20 cellular contexts compared by ENCODE assay signal in the genomic region with DNA sequence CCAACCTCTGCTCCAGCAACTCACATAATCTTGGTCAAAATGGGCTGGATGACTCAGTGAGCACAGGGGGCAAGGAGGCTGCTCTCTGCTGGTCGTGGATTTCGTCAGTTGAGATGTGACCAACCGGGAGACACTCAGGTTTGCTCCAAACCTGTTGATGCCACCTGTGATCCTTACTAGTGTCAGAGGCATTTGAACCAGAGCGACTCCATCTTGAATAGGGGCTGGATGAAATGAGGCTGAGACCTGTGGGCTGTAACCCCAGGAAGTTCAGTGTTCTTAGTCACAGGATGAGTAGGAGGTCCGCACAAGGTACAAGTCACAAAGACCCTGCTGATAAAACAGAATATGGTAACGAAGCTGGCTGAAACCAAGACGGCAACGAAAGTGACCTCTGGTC.
"Had no signal": no experiment of that assay in that cellular context is flagged by ENCODE, and none has a peak within 500 bp of the region (broad histone marks: within the 10 kb centered on the region; RNA-seq: fewer than 3 reads in every experiment).

No MANE protein-coding gene starts in this region.

- H3K27ac Mint-ChIP-seq: dendritic cell treated with granulocyte-macrophage colony-stimulating factor and Interleukin-4, amounts not matched to agents 40 ng/mL and 50 ng/mL, for 4 days; naive thymus-derived CD8-positive, alpha-beta T cell; stimulated activated naive B cell treated with anti-CD40 and anti-IgM and Interleukin-4, amounts not matched to agents 10 μg/mL and 1 μg/mL and 100 μg/mL, for 72 hours; stimulated activated naive CD8-positive, alpha-beta T cell treated with anti-CD3 and anti-CD28 coated beads, Interleukin-15, amount 100 ng/mL, for 72 hours had no signal

- H3K4me3 Mint-ChIP-seq: dendritic cell treated with granulocyte-macrophage colony-stimulating factor and Interleukin-4, amounts not matched to agents 40 ng/mL and 50 ng/mL, for 4 days; naive thymus-derived CD8-positive, alpha-beta T cell; stimulated activated naive B cell treated with anti-CD40 and anti-IgM and Interleukin-4, amounts not matched to agents 10 μg/mL and 1 μg/mL and 100 μg/mL, for 72 hours; stimulated activated naive CD8-positive, alpha-beta T cell treated with anti-CD3 and anti-CD28 coated beads, Interleukin-15, amount 100 ng/mL, for 72 hours had no signal

- H3K9me3 ChIP-seq: heart left ventricle, neutrophil, spleen, testis, tibial nerve, upper lobe of right lung had no signal

- H3K27ac ChIP-seq: heart left ventricle, neutrophil, spleen, testis, tibial nerve, upper lobe of right lung had no signal

- FAIRE-seq: islet of Langerhans had no signal

- H3K4me1 Mint-ChIP-seq: naive thymus-derived CD8-positive, alpha-beta T cell; stimulated activated naive CD8-positive, alpha-beta T cell treated with anti-CD3 and anti-CD28 coated beads, Interleukin-15, amount 100 ng/mL, for 72 hours had no signal

- H3K27me3 ChIP-seq: heart left ventricle, neutrophil, testis, tibial nerve had no signal

- H3K9me3 Mint-ChIP-seq: dendritic cell treated with granulocyte-macrophage colony-stimulating factor and Interleukin-4, amounts not matched to agents 40 ng/mL and 50 ng/mL, for 4 days; naive thymus-derived CD8-positive, alpha-beta T cell; stimulated activated naive B cell treated with anti-CD40 and anti-IgM and Interleukin-4, amounts not matched to agents 10 μg/mL and 1 μg/mL and 100 μg/mL, for 72 hours; stimulated activated naive CD8-positive, alpha-beta T cell treated with anti-CD3 and anti-CD28 coated beads, Interleukin-15, amount 100 ng/mL, for 72 hours had no signal

- H3K36me3 ChIP-seq: heart left ventricle, neutrophil, spleen, tibial nerve, upper lobe of right lung had no signal

- H3K36me3 Mint-ChIP-seq: naive thymus-derived CD8-positive, alpha-beta T cell; stimulated activated naive B cell treated with anti-CD40 and anti-IgM and Interleukin-4, amounts not matched to agents 10 μg/mL and 1 μg/mL and 100 μg/mL, for 72 hours had no signal

- ATAC-seq: heart left ventricle; naive thymus-derived CD8-positive, alpha-beta T cell; sciatic nerve; stimulated activated naive B cell treated with anti-CD40 and anti-IgM and Interleukin-4, amounts not matched to agents 10 μg/mL and 1 μg/mL and 100 μg/mL, for 72 hours; stimulated activated naive CD8-positive, alpha-beta T cell treated with anti-CD3 and anti-CD28 coated beads, Interleukin-15, amount 100 ng/mL, for 72 hours; upper lobe of right lung had no signal

- DNase-seq: effector CD4-positive, alpha-beta T cell; foreskin melanocyte; heart left ventricle; hypothalamus; kidney glomerular epithelial cell; mesendoderm; naive thymus-derived CD8-positive, alpha-beta T cell; spleen; stimulated activated CD4-positive, alpha-beta T cell treated with anti-CD3 and anti-CD28 coated beads, Interleukin-15, amount 100 ng/mL, for 24 hours; stimulated activated CD4-positive, alpha-beta T cell treated with anti-CD3 and anti-CD28 coated beads, Interleukin-1b, Interleukin-23, amount 100 ng/mL, for 48 hours; stimulated activated CD4-positive, alpha-beta T cell treated with anti-CD3 and anti-CD28 coated beads, Interleukin-4, amount 100 ng/mL, for 24 hours; stimulated activated naive B cell treated with anti-CD40 and anti-IgM and Interleukin-4, amounts not matched to agents 10 μg/mL and 1 μg/mL and 100 μg/mL, for 72 hours; stimulated activated naive CD8-positive, alpha-beta T cell treated with anti-CD3 and anti-CD28 coated beads, Interleukin-15, amount 100 ng/mL, for 72 hours; testis had no signal

- H3K4me3 ChIP-seq: heart left ventricle, spleen, testis, tibial nerve, upper lobe of right lung had no signal
